Comparison of ENCODE assay signal across 1 cellular context in genomic region chr12:21528953-21529352, GRCh38.
TF ChIP-seq lines count a peak whose summit lies in the region.

No MANE protein-coding gene starts in this region.

TF ChIP-seq in GM23338, 12 proteins besides CTCF, POLR2A, EP300 and RAD21 (continued from another document):
- TF ChIP-seq ETS1 (IDR thresholded peaks at IDR 0.05) (no peak), ZNF462 (CRISPR knock-in tag; IDR thresholded peaks at IDR 0.05) (no peak), EZH2phosphoT487 (IDR thresholded peaks at IDR 0.05; ENCODE audit: unreplicated experiment) (no peak), EZH2 (IDR thresholded peaks at IDR 0.05; ENCODE audit: low read depth, unreplicated experiment) (no peak), NANOG (IDR thresholded peaks at IDR 0.05; ENCODE audit: borderline replicate concordance) (no peak), CREB1 (CRISPR knock-in tag; IDR thresholded peaks at IDR 0.05; ENCODE audit: low read depth) (no peak), POLR2AphosphoS5 (IDR thresholded peaks at IDR 0.05; ENCODE audit: low read depth) (no peak), ZNF114 (CRISPR knock-in tag; IDR thresholded peaks at IDR 0.05) (no peak)
